8 cellular contexts compared by ENCODE assay signal in the genomic region with DNA sequence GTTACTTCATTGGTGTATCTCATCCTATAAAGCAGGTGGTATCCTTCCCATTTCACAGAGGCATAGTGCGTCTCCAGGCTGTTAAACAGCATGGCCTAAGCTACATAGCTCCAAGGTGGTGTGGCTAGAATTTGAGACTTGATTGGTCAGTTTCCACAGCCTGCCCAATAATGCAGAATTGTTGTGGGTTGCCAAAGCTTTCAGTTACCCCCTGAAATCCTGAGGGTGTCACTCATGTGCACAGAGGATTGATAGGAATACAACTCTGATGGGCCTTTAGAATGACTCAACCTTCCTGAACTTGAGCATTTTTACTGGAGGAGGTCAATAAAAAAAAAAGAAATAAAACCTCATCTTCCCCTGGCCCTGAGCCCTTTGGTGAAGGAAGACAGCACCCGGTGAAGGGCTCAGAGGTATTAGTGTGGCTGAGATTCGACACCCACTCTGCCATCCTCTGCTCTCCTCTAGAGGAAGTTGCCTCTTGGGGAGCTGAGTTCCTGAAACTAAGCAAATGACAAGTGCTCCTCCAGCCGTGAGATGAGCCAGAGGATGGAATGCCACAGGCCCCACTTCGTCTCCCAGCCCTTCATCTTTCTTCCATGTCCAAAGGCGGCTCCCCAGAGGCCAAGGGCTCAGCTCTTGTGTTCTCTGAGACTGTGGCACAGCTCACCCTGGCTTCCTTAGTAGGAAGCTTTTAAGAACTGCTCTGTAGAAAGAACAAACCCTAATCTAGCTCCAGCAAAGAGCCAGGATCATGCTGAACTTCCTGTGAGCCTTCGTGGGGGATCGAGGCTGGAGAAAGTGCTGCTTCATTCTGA. TPM values are rescaled to one million over a fixed set of nuclear protein-coding genes. Genes with fewer than 3 reads are reported as not detected.
DNase-seq lines count a peak whose midpoint lies in the region; ATAC-seq and TF ChIP-seq lines count a peak whose summit lies in the region.

No MANE protein-coding gene starts in this region.

- peaks cover 11% of the 10 kb centered on the region for H3K79me2 ChIP-seq in Loucy (ENCODE audit: insufficient read depth, low read length)

- no peak for TF ChIP-seq CTCF in GM10266 (IDR thresholded peaks at IDR 0.05; ENCODE audit: control insufficient read depth, insufficient read depth, low read depth, missing control alignments)
- TF ChIP-seq CTCF in Loucy (conservative IDR thresholded peaks at IDR 0.05; ENCODE audit: low read length) = no peak
- no peak for TF ChIP-seq CTCF in adrenal gland (IDR thresholded peaks at IDR 0.05)
- no peak for TF ChIP-seq CTCF in omental fat pad (IDR thresholded peaks at IDR 0.05)

- H3K9me2 ChIP-seq in Loucy (replicated peaks; ENCODE audit: low read depth, low read length) = no peaks in the 10 kb centered on the region

- TF ChIP-seq POLR2A in adrenal gland (IDR thresholded peaks at IDR 0.05) = no peak

- H3K4me1 ChIP-seq in Loucy (ENCODE audit: insufficient read depth, low read length, poor library complexity, severe bottlenecking) = peaks cover 22% of the 10 kb centered on the region
- peaks cover 9 to 18% of the 10 kb centered on the region in 2 donors for H3K4me1 ChIP-seq in adrenal gland (replicated peaks in 1 of 2)
- peaks cover 22% of the 10 kb centered on the region for H3K4me1 ChIP-seq in mesodermal cell (ENCODE audit: control insufficient read depth, insufficient read depth, low read length, poor library complexity, severe bottlenecking)

- H2AFZ ChIP-seq in Loucy (ENCODE audit: low read length) = peak overlapping the region; percentile 97

- peak; percentile 72 for DNase-seq in GM10266 (ENCODE audit: extremely low spot score)
- no peak for DNase-seq in adrenal gland
- no peak for DNase-seq in epidermal melanocyte (ENCODE audit: insufficient read length, low spot score)
- no peak for DNase-seq in amygdala (lab: John Stamatoyannopoulos, UW)
- no peak for DNase-seq in omental fat pad (ENCODE audit: low spot score)

- intact Hi-C loops in adrenal gland (cut with DNase I) = no loop called here

- ATAC-seq in GM21528 (IDR thresholded peaks at IDR 0.05; ENCODE audit: low FRiP score, unreplicated experiment) (peak; percentile 51), omental fat pad (ENCODE audit: low FRiP score) (no peak)

- H3K9me3 ChIP-seq in Loucy (ENCODE audit: insufficient read depth, low read depth, low read length) = no peaks in the 10 kb centered on the region
- H3K9me3 ChIP-seq in adrenal gland (replicated peaks in 1 of 3) = no peaks in the 10 kb centered on the region
- H3K9me3 ChIP-seq in mesodermal cell (ENCODE audit: control insufficient read depth, low read length) = no peaks in the 10 kb centered on the region

- no peaks in the 10 kb centered on the region for H4K20me1 ChIP-seq in Loucy (ENCODE audit: insufficient read depth, low read length, poor library complexity, severe bottlenecking)

- 55 to 70% (median 62%) methylated on average over 8 of the region's 8 CpGs for WGBS in adrenal gland, 4 donors
- 74 to 79% methylated on average over 7 to 8 of the region's 8 CpGs for WGBS in mesodermal cell (ENCODE audit: insufficient coverage in 2 of 2), 2 experiments

- H3K4me2 ChIP-seq in Loucy (ENCODE audit: low read depth, low read length, poor library complexity, severe bottlenecking) = peak overlapping the region; percentile 84

- H3K36me3 ChIP-seq in Loucy (ENCODE audit: insufficient read depth, low read length) = no peaks in the 10 kb centered on the region
- H3K36me3 ChIP-seq in adrenal gland (replicated peaks in 1 of 2) = no peaks in the 10 kb centered on the region
- H3K36me3 ChIP-seq in mesodermal cell (ENCODE audit: control insufficient read depth, insufficient read depth, low read length) = no peaks in the 10 kb centered on the region

- H3K27ac ChIP-seq in adrenal gland (peak overlapping the region in 4 of 5 donors; percentile 33 to 76 (median 62)), mesodermal cell (ENCODE audit: low read depth, low read length, severe bottlenecking) (peak overlapping the region; percentile 96)

- H3K4me3 ChIP-seq in Loucy (ENCODE audit: low read length, poor library complexity, severe bottlenecking) (peak overlapping the region; percentile 84), adrenal gland (peak overlapping the region in 1 of 4 donors; percentile 22), mesodermal cell (ENCODE audit: extremely low read depth, insufficient read depth, low read length, poor library complexity, severe bottlenecking) (no peak overlapping the region)

- H3F3A ChIP-seq in Loucy (ENCODE audit: low read depth) = no peaks in the 10 kb centered on the region

- H3K27me3 ChIP-seq in Loucy (ENCODE audit: insufficient read depth, low read length, poor library complexity, severe bottlenecking) (no peaks in the 10 kb centered on the region), adrenal gland (no peaks in the 10 kb centered on the region)

- peak overlapping the region; percentile 91 for H3K9ac ChIP-seq in Loucy (ENCODE audit: low read depth, low read length, poor library complexity, severe bottlenecking)

RNA-seq across cellular contexts. Expression of gene ACSL5, which starts 1.0 kb away (rescaled TPM):
- total RNA-seq in adrenal gland (1 to 10 TPM; 2.1 to 8.6 (median 6.7) TPM), omental fat pad (10 to 100 TPM; 39.7 to 58.8 (median 48.4) TPM)
- 1 to 10 TPM; 4.9 to 7.5 (median 7.4) TPM for polyA plus RNA-seq in adrenal gland
- 0.70 TPM for polyA plus RNA-seq in mesodermal cell (2013, experiment 1 of 2)
- polyA plus RNA-seq in mesodermal cell (2013, experiment 2 of 2) = 1.2 TPM

Comparison
In these comparisons a context has a peak if more than half of its experiments do, and no peak if none do; other contexts are left out.
1. RNA of gene ACSL5, which starts 1.0 kb away (total RNA-seq): 39.7 to 58.8 TPM in omental fat pad; 2.1 to 8.6 TPM in adrenal gland; every median in the first group is over 4 times any median in the second.